ENCODE assay signal across 11 cellular contexts in the genomic region with DNA sequence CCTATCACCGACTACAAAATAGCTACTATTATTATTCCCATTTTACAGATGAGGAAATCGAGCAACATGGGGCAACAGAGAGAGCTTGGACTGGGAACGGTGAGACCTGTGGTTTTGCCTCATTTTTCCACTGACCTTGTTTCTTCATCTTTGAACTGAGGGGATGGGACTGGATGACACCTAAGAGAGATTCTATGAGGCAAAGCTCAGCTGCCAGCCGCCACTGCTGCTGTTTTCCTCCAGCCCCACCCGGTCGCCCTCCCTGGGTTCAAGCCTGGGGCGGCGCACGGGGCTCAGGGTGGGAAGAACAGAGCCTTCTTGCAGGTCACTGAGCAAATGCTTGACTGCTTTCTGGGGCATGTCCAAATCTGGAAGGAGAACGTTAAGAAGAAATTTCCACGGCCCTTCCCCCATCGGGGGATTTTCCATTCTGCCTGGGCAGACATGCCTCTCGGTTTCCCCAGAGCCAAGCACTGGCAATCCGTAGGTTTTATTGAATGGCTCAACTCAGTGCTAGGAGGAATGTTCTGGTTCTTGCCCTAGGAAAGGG. TPM values are rescaled to one million over a fixed set of nuclear protein-coding genes. Genes with fewer than 3 reads are reported as not detected.
DNase-seq lines count a peak whose midpoint lies in the region; ATAC-seq and TF ChIP-seq lines count a peak whose summit lies in the region.
"Had no signal": no experiment of that assay in that cellular context is flagged by ENCODE, and none has a peak within 500 bp of the region (broad histone marks: within the 10 kb centered on the region; RNA-seq: fewer than 3 reads in every experiment).

No MANE protein-coding gene starts in this region.

- no peak for TF ChIP-seq CTCF in DOHH2 (IDR thresholded peaks at IDR 0.05; ENCODE audit: low read depth, low read length, poor library complexity, severe bottlenecking)
- no peak for TF ChIP-seq CTCF in omental fat pad (IDR thresholded peaks at IDR 0.05)
- TF ChIP-seq CTCF in testis (IDR thresholded peaks at IDR 0.05) = no peak

- H3K4me2 ChIP-seq in DOHH2 (ENCODE audit: low read length) = peak overlapping the region; percentile 47
- H3K4me2 ChIP-seq in Karpas-422 (ENCODE audit: low read depth, low read length, poor library complexity, severe bottlenecking) = peak overlapping the region; percentile 6

- H3K27me3 Mint-ChIP-seq in dendritic cell treated with granulocyte-macrophage colony-stimulating factor and Interleukin-4, amounts not matched to agents 40 ng/mL and 50 ng/mL, for 4 days = peaks cover 13% of the 10 kb centered on the region

- no peaks in the 10 kb centered on the region for H3K9me2 ChIP-seq in DOHH2 (replicated peaks; ENCODE audit: control insufficient read depth, low read length)
- no peaks in the 10 kb centered on the region for H3K9me2 ChIP-seq in Karpas-422 (replicated peaks; ENCODE audit: insufficient read depth, low read length)

- no peak overlapping the region for H3K4me3 Mint-ChIP-seq in dendritic cell treated with granulocyte-macrophage colony-stimulating factor and Interleukin-4, amounts not matched to agents 40 ng/mL and 50 ng/mL, for 4 days
- H3K4me3 Mint-ChIP-seq: mesothelial cell of epicardium had no signal

- intact Hi-C loops in dendritic cell treated with granulocyte-macrophage colony-stimulating factor and Interleukin-4, amounts not matched to agents 40 ng/mL and 50 ng/mL, for 4 days (cut with micrococcal nuclease) = no loop called here
- intact Hi-C loops in testis (cut with DNase I; ENCODE audit: low total_unique reads) = no loop called here

- DNase-seq in Karpas-422 = peak; percentile 37
- DNase-seq in omental fat pad (ENCODE audit: low spot score) = no peak
- no peak for DNase-seq in testis
- DNase-seq in NCI-H524 (lab: John Stamatoyannopoulos, UW) = no peak
- DNase-seq: DMS153, hippocampal formation, NCI-H1436 had no signal

- H3K27ac ChIP-seq in DOHH2 (ENCODE audit: low read depth, low read length) (0 out of 2 replicates have a peak overlapping the region, but pooled peaks have one; percentile 1), Karpas-422 (ENCODE audit: low read length) (no peak overlapping the region), testis (no peak overlapping the region)

- H3K4me1 ChIP-seq in DOHH2 (ENCODE audit: control insufficient read depth, low read length) (peaks cover 27% of the 10 kb centered on the region), Karpas-422 (ENCODE audit: low read length) (peaks cover 11% of the 10 kb centered on the region), testis (no peaks in the 10 kb centered on the region)

- 61 to 63% methylated on average over 14 of the region's 14 CpGs for WGBS in testis, 2 donors

- ATAC-seq in omental fat pad (ENCODE audit: low FRiP score) = peak; percentile 55
- ATAC-seq in GM21723 (IDR thresholded peaks at IDR 0.05; ENCODE audit: unreplicated experiment) = no peak

- H3K9me3 ChIP-seq in DOHH2 (ENCODE audit: control insufficient read depth, insufficient read depth, low read length) (no peaks in the 10 kb centered on the region), Karpas-422 (ENCODE audit: low read length) (no peaks in the 10 kb centered on the region), testis (no peaks in the 10 kb centered on the region)

- H2AFZ ChIP-seq in Karpas-422 (ENCODE audit: low read length) = no peak overlapping the region

- no peaks in the 10 kb centered on the region for H3K79me2 ChIP-seq in DOHH2 (ENCODE audit: control insufficient read depth, low read length)
- no peaks in the 10 kb centered on the region for H3K79me2 ChIP-seq in Karpas-422 (ENCODE audit: low read length)

- peak overlapping the region; percentile 25; the same call in 1 of the 2 replicates for H3K4me3 ChIP-seq in DOHH2 (ENCODE audit: low read length)
- no peak overlapping the region for H3K4me3 ChIP-seq in Karpas-422 (ENCODE audit: low read length)
- no peak overlapping the region for H3K4me3 ChIP-seq in testis

- TF ChIP-seq POLR2A in testis (IDR thresholded peaks at IDR 0.05) = no peak

- H3K36me3 ChIP-seq in DOHH2 (ENCODE audit: control insufficient read depth, low read length) (no peaks in the 10 kb centered on the region), Karpas-422 (ENCODE audit: insufficient read depth, low read length) (no peaks in the 10 kb centered on the region), testis (ENCODE audit: low read depth, missing control alignments) (no peaks in the 10 kb centered on the region)

- H3K9ac ChIP-seq in Karpas-422 (ENCODE audit: low read length) = no peak overlapping the region

- peaks cover 28% of the 10 kb centered on the region for H3K4me1 Mint-ChIP-seq in dendritic cell treated with granulocyte-macrophage colony-stimulating factor and Interleukin-4, amounts not matched to agents 40 ng/mL and 50 ng/mL, for 4 days (ENCODE audit: low read depth)

- peaks cover 15% of the 10 kb centered on the region for H3F3A ChIP-seq in DOHH2 (ENCODE audit: control insufficient read depth, insufficient read depth)

- H3K9me3 Mint-ChIP-seq in dendritic cell treated with granulocyte-macrophage colony-stimulating factor and Interleukin-4, amounts not matched to agents 40 ng/mL and 50 ng/mL, for 4 days = no peaks in the 10 kb centered on the region
- H3K9me3 Mint-ChIP-seq: mesothelial cell of epicardium had no signal

- H3K27ac Mint-ChIP-seq in dendritic cell treated with granulocyte-macrophage colony-stimulating factor and Interleukin-4, amounts not matched to agents 40 ng/mL and 50 ng/mL, for 4 days = peak overlapping the region; percentile 2
- H3K27ac Mint-ChIP-seq: mesothelial cell of epicardium had no signal

- H3K27me3 ChIP-seq in DOHH2 (ENCODE audit: control insufficient read depth, low read length) (no peaks in the 10 kb centered on the region), Karpas-422 (ENCODE audit: low read length) (no peaks in the 10 kb centered on the region), testis (no peaks in the 10 kb centered on the region)

- H4K20me1 ChIP-seq in DOHH2 (ENCODE audit: control insufficient read depth, insufficient read depth, low read depth, low read length) (no peaks in the 10 kb centered on the region), Karpas-422 (ENCODE audit: insufficient read depth, low read depth, low read length) (no peaks in the 10 kb centered on the region)

- no peaks in the 10 kb centered on the region for H3K36me3 Mint-ChIP-seq in dendritic cell treated with granulocyte-macrophage colony-stimulating factor and Interleukin-4, amounts not matched to agents 40 ng/mL and 50 ng/mL, for 4 days (ENCODE audit: low read depth)
- H3K36me3 Mint-ChIP-seq: mesothelial cell of epicardium had no signal

RNA-seq across cellular contexts. Expression of a gene that starts 12.3 kb away (rescaled TPM):
- 331 and 583 TPM in 2 replicates for total RNA-seq in Karpas-422 (2014; rRNA removed; shearing (Covaris generic); ENCODE audit: low replicate concordance)
- 100 to 1,000 TPM in 3 of 4 donors, 10 to 100 TPM in 1; 56.2 to 527 (median 185) TPM for total RNA-seq in omental fat pad
- 10 to 100 TPM; 69.6 to 94.3 TPM for total RNA-seq in testis
- polyA plus RNA-seq in testis (ENCODE audit: insufficient read depth, low read depth, low replicate concordance) = 46.6 TPM
